16 cellular contexts compared by ENCODE assay signal in the genomic region with DNA sequence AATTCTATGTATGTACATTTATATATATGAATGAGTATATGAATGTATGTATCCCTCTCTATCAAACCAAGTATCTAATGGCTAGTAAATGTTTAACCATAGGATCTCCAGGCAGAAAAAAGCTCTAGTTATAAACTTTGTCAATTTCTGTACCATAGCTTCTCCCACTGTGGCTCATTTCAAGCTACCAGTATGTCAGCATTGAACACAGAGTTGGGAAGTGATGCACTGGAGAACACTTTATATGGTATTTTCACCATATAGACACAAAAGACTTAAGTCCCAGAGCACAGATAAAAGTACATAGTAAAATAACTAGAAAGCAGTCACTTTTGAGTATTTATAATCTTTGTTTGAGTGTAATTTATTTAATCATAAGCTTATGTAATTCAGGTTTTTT.
"Had no signal": no experiment of that assay in that cellular context is flagged by ENCODE, and none has a peak within 500 bp of the region (broad histone marks: within the 10 kb centered on the region; RNA-seq: fewer than 3 reads in every experiment).

No MANE protein-coding gene starts in this region.

- H3K27ac ChIP-seq: coronary artery, heart left ventricle, right atrium auricular region, sigmoid colon, skin epidermis, stomach, suprapubic skin, tibial artery, upper lobe of right lung, vagina had no signal

- H3K36me3 Mint-ChIP-seq: naive thymus-derived CD4-positive, alpha-beta T cell had no signal

- H3K4me1 ChIP-seq: heart left ventricle, right atrium auricular region, sigmoid colon, suprapubic skin, tibial artery, upper lobe of right lung, vagina had no signal

- H3K4me3 Mint-ChIP-seq: naive thymus-derived CD4-positive, alpha-beta T cell; nephron progenitor cell had no signal

- H3K27ac Mint-ChIP-seq: naive thymus-derived CD4-positive, alpha-beta T cell; nephron progenitor cell had no signal

- H3K9me3 ChIP-seq: heart left ventricle, right atrium auricular region, sigmoid colon, stomach, suprapubic skin, tibial artery, upper lobe of right lung, vagina had no signal

- H3K9me3 Mint-ChIP-seq: naive thymus-derived CD4-positive, alpha-beta T cell; nephron progenitor cell had no signal

- H3K36me3 ChIP-seq: heart left ventricle, right atrium auricular region, sigmoid colon, stomach, suprapubic skin, tibial artery, upper lobe of right lung, vagina had no signal

- H3K4me1 Mint-ChIP-seq: naive thymus-derived CD4-positive, alpha-beta T cell; nephron progenitor cell had no signal

- H3K4me3 ChIP-seq: coronary artery, heart left ventricle, right atrium auricular region, sigmoid colon, skin epidermis, stomach, suprapubic skin, tibial artery, upper lobe of right lung, vagina had no signal

- ATAC-seq: esophagus mucosa; heart left ventricle; naive thymus-derived CD4-positive, alpha-beta T cell; upper lobe of right lung had no signal

- DNase-seq: effector CD8-positive, alpha-beta T cell; heart left ventricle; mesendoderm; naive thymus-derived CD4-positive, alpha-beta T cell; nephron progenitor cell; sigmoid colon; stimulated activated naive CD4-positive, alpha-beta T cell; stomach; tibial artery; upper lobe of right lung had no signal

- H3K27me3 ChIP-seq: heart left ventricle, right atrium auricular region, sigmoid colon, stomach, suprapubic skin, tibial artery, vagina had no signal
